26 cellular contexts compared by ENCODE assay signal in genomic region chr1:223320959-223321358, GRCh38. TPM values are rescaled to one million over a fixed set of nuclear protein-coding genes. Genes with fewer than 3 reads are reported as not detected.
"Had no signal": no experiment of that assay in that cellular context is flagged by ENCODE, and none has a peak within 500 bp of the region (broad histone marks: within the 10 kb centered on the region; RNA-seq: fewer than 3 reads in every experiment).

No MANE protein-coding gene starts in this region.

- H3K4me1 ChIP-seq: gastrocnemius medialis, heart left ventricle, left lung, psoas muscle, spleen, tibial nerve, upper lobe of left lung had no signal

- H3K9me3 ChIP-seq: gastrocnemius medialis, heart left ventricle, left lung, mucosa of descending colon, ovary, psoas muscle, spleen, thoracic aorta, upper lobe of left lung had no signal

- H2AFZ ChIP-seq: hepatocyte had no signal

- H3K36me3 ChIP-seq: gastrocnemius medialis, heart left ventricle, left lung, ovary, spleen, thoracic aorta, tibial nerve, upper lobe of left lung had no signal

- H3K79me2 ChIP-seq: hepatocyte had no signal

- DNase-seq: cortex of kidney; effector memory CD8-positive, alpha-beta T cell; foreskin fibroblast; gastrocnemius medialis; heart left ventricle; left cardiac atrium; left lung; mesenchymal stem cell; mucosa of descending colon; naive B cell; occipital lobe; ovary; posterior cingulate gyrus; psoas muscle; right cardiac atrium; spleen; stimulated activated CD4-positive, alpha-beta T cell treated with anti-CD3 and anti-CD28 coated beads, Interleukin-4, amount 100 ng/mL, for 4 hours; stimulated activated naive B cell treated with anti-CD40 and anti-IgM and Interleukin-4, amounts not matched to agents 10 μg/mL and 1 μg/mL and 100 μg/mL, for 72 hours; upper lobe of left lung had no signal

- H3K27me3 ChIP-seq: gastrocnemius medialis, heart left ventricle, hepatocyte, left lung, ovary, tibial nerve, upper lobe of left lung had no signal

- H3K4me2 ChIP-seq: hepatocyte had no signal

- ATAC-seq: effector memory CD8-positive, alpha-beta T cell; gastrocnemius medialis; heart left ventricle; left cardiac atrium; left lung; mucosa of descending colon; psoas muscle; right cardiac atrium; stimulated activated naive B cell treated with anti-CD40 and anti-IgM and Interleukin-4, amounts not matched to agents 10 μg/mL and 1 μg/mL and 100 μg/mL, for 72 hours had no signal

- FAIRE-seq: endometrium, urothelium cell line had no signal

- H3K27ac ChIP-seq: gastrocnemius medialis, heart left ventricle, hepatocyte, left lung, ovary, psoas muscle, spleen, thoracic aorta, tibial nerve, upper lobe of left lung had no signal

- H3K4me3 ChIP-seq: gastrocnemius medialis, heart left ventricle, hepatocyte, left lung, mucosa of descending colon, ovary, psoas muscle, skin epidermis, spleen, thoracic aorta, tibial nerve, upper lobe of left lung had no signal

RNA-seq across cellular contexts. Expression of gene SUSD4, which starts 43.0 kb away (rescaled TPM):
- total RNA-seq: natural killer cell treated with Interleukin-12 subunit alpha and Interleukin-12 subunit beta and Interleukin-15 and Interleukin-18, amount 100 ng/mL, for 72 hours; tibial nerve had no signal
